12 cellular contexts compared by ENCODE assay signal in the genomic region with DNA sequence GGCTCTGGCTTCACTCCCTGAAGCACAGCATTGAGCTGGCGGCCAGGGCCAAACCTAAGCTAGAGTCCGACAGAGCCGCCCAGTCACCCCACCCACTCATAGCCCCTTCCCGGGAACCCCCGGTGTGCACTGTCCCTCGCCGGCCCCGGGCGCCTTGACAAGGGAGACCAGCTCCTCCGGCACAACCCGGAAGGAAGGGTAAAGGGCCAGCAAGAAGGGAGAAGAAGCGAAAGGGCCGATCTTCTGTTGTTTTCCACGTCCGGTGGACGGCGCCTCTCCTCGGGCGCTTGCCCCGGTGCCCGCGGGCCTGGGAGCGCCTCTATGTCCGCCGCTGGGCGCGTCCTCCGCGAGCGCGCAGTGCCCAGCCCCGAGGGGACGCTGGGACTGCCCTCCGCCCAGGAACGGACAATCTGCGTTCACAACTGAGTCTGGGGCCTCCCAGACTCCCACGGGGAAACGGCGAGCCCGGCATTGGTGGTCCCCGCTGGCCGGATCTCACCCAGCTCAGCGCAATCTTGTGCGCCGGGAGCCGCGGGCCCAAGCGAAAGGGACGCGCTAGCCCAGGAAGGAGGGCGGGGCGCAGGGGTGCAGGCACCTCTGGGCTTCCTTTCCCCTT.
DNase-seq lines count a peak whose midpoint lies in the region; ATAC-seq and TF ChIP-seq lines count a peak whose summit lies in the region.
"Had no signal": no experiment of that assay in that cellular context is flagged by ENCODE, and none has a peak within 500 bp of the region (broad histone marks: within the 10 kb centered on the region; RNA-seq: fewer than 3 reads in every experiment).

No MANE protein-coding gene starts in this region.

- 50% methylated on average over 13 of the region's 52 CpGs for WGBS in mammary epithelial cell (ENCODE audit: low coverage, missing lambda C conversion rate)

- H3K9me2 ChIP-seq in GM23338 (ENCODE audit: insufficient read depth), result no peaks in the 10 kb centered on the region

- in situ Hi-C loops in mammary epithelial cell (cut with MboI; ENCODE audit: low sequenced_read_pairs in 2 of 2), result no loop called here
- in situ Hi-C loops in GM13977 (cut with MboI; ENCODE audit: low pct_unique_long_range_greater_than_20kb, low sequenced_read_pairs, unreplicated experiment), result no loop called here

- H3K27ac ChIP-seq in GM23338 (ENCODE audit: low read depth) (no peak overlapping the region), mammary epithelial cell (ENCODE audit: insufficient read depth, low read depth, low read length) (no peak overlapping the region)

- H3K4me1 Mint-ChIP-seq in GM23338, result peaks cover 3% of the 10 kb centered on the region; the same call in 1 of the 3 replicates

- intact Hi-C loops in mammary epithelial cell (cut with micrococcal nuclease), result no loop called here

- H2AFZ ChIP-seq in GM23338 (peak overlapping the region; percentile 99), mammary epithelial cell (ENCODE audit: low read depth, low read length) (no peak overlapping the region)

- H3K4me1 ChIP-seq in GM23338 (ENCODE audit: insufficient read depth) (peaks cover 6% of the 10 kb centered on the region; the same call in 1 of the 2 replicates), mammary epithelial cell (ENCODE audit: insufficient read depth, low read length) (no peaks in the 10 kb centered on the region), iPS-15b (ENCODE audit: control insufficient read depth, insufficient read depth, low read length) (peaks cover 5% of the 10 kb centered on the region), skeletal muscle satellite cell (ENCODE audit: control insufficient read depth, insufficient read depth, low read length) (no peaks in the 10 kb centered on the region)

- no peaks in the 10 kb centered on the region for H3K9me3 Mint-ChIP-seq in GM23338

- H3K27me3 Mint-ChIP-seq in GM23338 (ENCODE audit: insufficient read depth, low read depth, poor library complexity), result peaks cover 11% of the 10 kb centered on the region

- no peak for TF ChIP-seq CTCF in GM23338 (conservative IDR thresholded peaks at IDR 0.05; ENCODE audit: low read depth in 2 of 2)
- no peak for TF ChIP-seq CTCF in mammary epithelial cell (conservative IDR thresholded peaks at IDR 0.05 in 1 of 2, IDR thresholded peaks at IDR 0.05 in 1 of 2; ENCODE audit: extremely low read depth in 1 of 2, insufficient read depth in 1 of 2, low read depth in 1 of 2, low read length in 2 of 2)
- no peak for TF ChIP-seq CTCF in GM13977 (IDR thresholded peaks at IDR 0.05; ENCODE audit: extremely low read depth, insufficient read depth, missing control alignments)

- no TSS peak for BruUV-seq in mammary epithelial cell (replicated peaks; lab: Mats Ljungman, UMichigan)

- H3K36me3 Mint-ChIP-seq in GM23338 (ENCODE audit: low read depth), result no peaks in the 10 kb centered on the region

- ATAC-seq in GM23338, result peak; percentile 91

- peak overlapping the region; percentile 92 for H3K4me2 ChIP-seq in GM23338
- peak overlapping the region; percentile 68 for H3K4me2 ChIP-seq in mammary epithelial cell (ENCODE audit: insufficient read depth, low read depth, low read length)
- peak overlapping the region; percentile 37 for H3K4me2 ChIP-seq in skeletal muscle satellite cell (ENCODE audit: low read length)

- no peaks in the 10 kb centered on the region for H3K9me3 ChIP-seq in mammary epithelial cell (replicated peaks; ENCODE audit: insufficient read depth, low read length)
- H3K9me3 ChIP-seq in iPS-15b (ENCODE audit: control insufficient read depth, insufficient read depth, low read length), result no peaks in the 10 kb centered on the region
- H3K9me3 ChIP-seq in skeletal muscle satellite cell (replicated peaks; ENCODE audit: low read length), result no peaks in the 10 kb centered on the region

- H3K27me3 ChIP-seq in GM23338 (ENCODE audit: insufficient read depth) (peaks cover 12% of the 10 kb centered on the region), mammary epithelial cell (ENCODE audit: insufficient read depth, low read length) (no peaks in the 10 kb centered on the region), iPS-15b (ENCODE audit: control insufficient read depth, insufficient read depth, low read length) (peaks cover 19% of the 10 kb centered on the region), skeletal muscle satellite cell (ENCODE audit: control insufficient read depth, insufficient read depth, low read length) (no peaks in the 10 kb centered on the region)

- H3K4me3 ChIP-seq in GM23338 (peak overlapping the region; percentile 78), mammary epithelial cell (replicated peaks in 1 of 3; ENCODE audit: insufficient read depth in 1 of 3, low read depth in 2 of 3, low read length in 3 of 3) (no peak overlapping the region), iPS-15b (ENCODE audit: low read depth, low read length) (peak overlapping the region; percentile 79), skeletal muscle satellite cell (ENCODE audit: low read length) (no peak overlapping the region)

- H4K20me1 ChIP-seq in GM23338 (replicated peaks; ENCODE audit: insufficient read depth) (no peaks in the 10 kb centered on the region), mammary epithelial cell (ENCODE audit: insufficient read depth, low read length) (no peaks in the 10 kb centered on the region)

- no peaks in the 10 kb centered on the region for H3F3A ChIP-seq in GM23338 (replicated peaks; ENCODE audit: low read depth)

- CTCF ChIA-PET in mammary epithelial cell (lab: Charles Lee; ENCODE audit: low non-redundant PET), result no interaction called here

- no peak overlapping the region for H3K27ac Mint-ChIP-seq in GM23338

- H3K79me2 ChIP-seq in GM23338 (replicated peaks; ENCODE audit: insufficient read depth), result no peaks in the 10 kb centered on the region
- no peaks in the 10 kb centered on the region for H3K79me2 ChIP-seq in mammary epithelial cell (ENCODE audit: insufficient read depth, low read length)

- dilution Hi-C loops in mammary epithelial cell (cut with HindIII; ENCODE audit: low sequenced_read_pairs), result no loop called here

- peak; percentile 60 for DNase-seq in GM23338 (ENCODE audit: low spot score)
- no peak for DNase-seq in mammary epithelial cell
- DNase-seq in GM13977 (ENCODE audit: low spot score), result no peak
- DNase-seq in DMS 273 (lab: John Stamatoyannopoulos, UW; ENCODE audit: unreplicated experiment), result no peak
- DNase-seq in NOMO-1 treated with DMSO at 0.1 percent for 48 hours (lab: John Stamatoyannopoulos, UW; ENCODE audit: unreplicated experiment), result no peak
- no peak for DNase-seq in NCI-H2196 treated with DMSO at 0.1 percent for 48 hours (lab: John Stamatoyannopoulos, UW; ENCODE audit: unreplicated experiment)
- DNase-seq: activated naive CD4-positive, alpha-beta T cell; DND-41; NCI-H1105 treated with DMSO at 0.1 percent for 48 hours; OCI-M1 had no signal

- H3K4me3 Mint-ChIP-seq in GM23338, result peak overlapping the region; percentile 68

- H3K9ac ChIP-seq in mammary epithelial cell (ENCODE audit: insufficient read depth, low read length), result no peak overlapping the region
- H3K9ac ChIP-seq in iPS-15b (ENCODE audit: low read depth, low read length), result peak overlapping the region; percentile 5
- no peak overlapping the region for H3K9ac ChIP-seq in skeletal muscle satellite cell (ENCODE audit: low read depth, low read length)

- H3K36me3 ChIP-seq in GM23338 (ENCODE audit: insufficient read depth), result no peaks in the 10 kb centered on the region
- no peaks in the 10 kb centered on the region for H3K36me3 ChIP-seq in mammary epithelial cell (ENCODE audit: insufficient read depth, low read length)
- no peaks in the 10 kb centered on the region for H3K36me3 ChIP-seq in iPS-15b (ENCODE audit: control insufficient read depth, insufficient read depth, low read length)
- no peaks in the 10 kb centered on the region for H3K36me3 ChIP-seq in skeletal muscle satellite cell (ENCODE audit: insufficient read depth, low read length)

TF ChIP-seq in GM23338, 12 proteins besides CTCF, POLR2A, EP300 and RAD21 (continues in another document):
- no peak for TF ChIP-seq STAT1 (IDR thresholded peaks at IDR 0.05; ENCODE audit: unreplicated experiment)

Comparison
In these comparisons a context has a peak if more than half of its experiments do, and no peak if none do; other contexts are left out.
1. H3K4me2 ChIP-seq: peak in every context shown above with its lines; median percentile 92 in GM23338; 68 in mammary epithelial cell; 37 in skeletal muscle satellite cell.
2. H3K4me3 ChIP-seq: peak in GM23338 (single experiment) and iPS-15b (single experiment); none in mammary epithelial cell (0 of 3) and skeletal muscle satellite cell (single experiment).